24 cellular contexts compared by ENCODE assay signal in the genomic region with DNA sequence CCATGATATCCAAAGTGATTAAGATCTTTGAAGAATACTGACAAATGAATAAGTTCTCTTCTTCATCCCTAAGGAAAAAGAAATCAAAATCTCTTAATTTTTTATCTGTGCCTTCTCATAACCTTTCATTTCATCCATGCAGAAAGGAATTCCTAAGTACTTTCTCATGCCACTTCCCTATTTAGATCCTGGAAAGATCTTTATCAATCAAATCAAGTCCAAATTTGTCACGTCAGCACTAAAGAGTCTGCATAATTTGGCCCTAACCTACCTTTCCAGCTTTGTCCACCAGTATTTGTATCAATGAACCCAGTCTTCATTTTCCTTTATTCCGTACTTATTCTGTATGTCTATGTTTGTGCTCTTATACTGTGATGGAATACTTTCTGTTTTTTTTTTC.
"Had no signal": no experiment of that assay in that cellular context is flagged by ENCODE, and none has a peak within 500 bp of the region (broad histone marks: within the 10 kb centered on the region; RNA-seq: fewer than 3 reads in every experiment).

No MANE protein-coding gene starts in this region.

- H3K4me1 ChIP-seq: uterus had no signal

- H3K27ac ChIP-seq: ovary, psoas muscle, uterus had no signal

- H3K4me2 ChIP-seq: smooth muscle cell had no signal

- H3K4me3 ChIP-seq: ovary, psoas muscle, smooth muscle cell, uterus had no signal

- H3K27me3 ChIP-seq: ovary, uterus had no signal

- H3K36me3 ChIP-seq: ovary, uterus had no signal

- H3K9me3 ChIP-seq: ovary, psoas muscle, uterus had no signal

- FAIRE-seq: bronchial epithelial cell, colon, endometrium, kidney had no signal

- ATAC-seq: activated CD4-positive, alpha-beta T cell treated with anti-CD3 and anti-CD28 coated beads for 36 hours; naive thymus-derived CD4-positive, alpha-beta T cell; psoas muscle had no signal

- DNase-seq: activated B cell treated with CpG ODN at 0.5 μM for 24 hours; activated CD4-positive, alpha-beta T cell treated with anti-CD3 and anti-CD28 coated beads for 36 hours; activated CD4-positive, alpha-beta T cell treated with anti-CD3 and anti-CD28 coated beads, Interleukin-2, amount 50 U/mL, for 4 hours; activated effector memory CD4-positive, alpha-beta T cell treated with Interleukin-2 at 50 U/mL for 16 hours; activated naive CD4-positive, alpha-beta T cell treated with Interleukin-2 at 50 U/mL for 16 hours; activated T-cell treated with anti-CD3 and anti-CD28 coated beads for 4 hours; anterior cingulate cortex; effector CD8-positive, alpha-beta T cell; head of caudate nucleus; hippocampal formation; kidney; left colon; midbrain; naive thymus-derived CD4-positive, alpha-beta T cell; ovary; psoas muscle; stimulated activated CD4-positive, alpha-beta T cell treated with anti-CD3 and anti-CD28 coated beads, Interleukin-1b, Interleukin-23, amount 100 ng/mL, for 48 hours; stimulated activated naive CD4-positive, alpha-beta T cell treated with Interleukin-2 at 50 U/mL for 16 hours; trophoblast cell; uterus had no signal
